Comparison of ENCODE assay signal across 24 cellular contexts in the genomic region with DNA sequence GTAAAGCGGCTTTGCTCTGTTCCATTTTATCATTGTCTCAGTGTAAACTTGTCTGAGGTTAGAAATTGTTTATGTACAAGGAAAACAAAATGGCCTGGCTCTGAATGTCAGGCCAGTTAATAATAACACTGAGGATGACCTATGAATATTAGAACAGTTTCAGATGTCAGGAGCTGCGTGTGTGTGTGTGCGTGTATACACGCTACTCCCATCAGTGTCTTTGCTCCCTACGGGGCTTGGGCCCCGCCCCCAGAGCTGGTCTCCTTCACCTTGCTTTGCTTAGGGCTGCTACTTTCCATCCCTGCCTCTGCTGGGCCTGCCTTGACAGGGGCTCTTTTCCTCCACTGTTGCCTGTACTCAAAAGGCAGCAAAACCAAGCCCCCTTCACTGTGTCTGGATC.
DNase-seq lines count a peak whose midpoint lies in the region; ATAC-seq, FAIRE-seq and TF ChIP-seq lines count a peak whose summit lies in the region.
"Had no signal": no experiment of that assay in that cellular context is flagged by ENCODE, and none has a peak within 500 bp of the region (broad histone marks: within the 10 kb centered on the region; RNA-seq: fewer than 3 reads in every experiment).

No MANE protein-coding gene starts in this region.

- no peak overlapping the region for H3K27ac ChIP-seq in right atrium auricular region
- H3K27ac ChIP-seq in astrocyte (ENCODE audit: low read depth, low read length): peak overlapping the region; percentile 25

- peak overlapping the region; percentile 38 for H2AFZ ChIP-seq in astrocyte (ENCODE audit: low read depth, low read length)

- H3K27me3 ChIP-seq in right atrium auricular region (no peaks in the 10 kb centered on the region), astrocyte (ENCODE audit: insufficient read depth, low read length) (no peaks in the 10 kb centered on the region)
- H3K27me3 ChIP-seq: MG63 had no signal

- no peaks in the 10 kb centered on the region for H3K9me3 Mint-ChIP-seq in astrocyte (ENCODE audit: unreplicated experiment)
- H3K9me3 Mint-ChIP-seq: activated naive CD4-positive, alpha-beta T cell treated with anti-CD3 and anti-CD28 coated beads, Interleukin-2, amount 10 ng/mL, durations not matched to agents 7 days and 5 days; activated T-cell treated with anti-CD3 and anti-CD28 coated beads, Interleukin-2, amount 50 U/mL, for 72 hours; nephron progenitor cell; T-helper 2 cell treated with Interferon-gamma antibody and Interleukin-4, amounts not matched to agents 5 μg/mL and 100 μg/mL, for 36 hours; type B pancreatic cell had no signal

- no peaks in the 10 kb centered on the region for H3K79me2 ChIP-seq in astrocyte (ENCODE audit: insufficient read depth, low read length)

- H3K4me2 ChIP-seq in astrocyte (ENCODE audit: low read length): peak overlapping the region; percentile 24

- no peak overlapping the region for H3K4me3 ChIP-seq in right atrium auricular region
- H3K4me3 ChIP-seq in astrocyte (ENCODE audit: insufficient read depth, low read depth, low read length): no peak overlapping the region
- H3K4me3 ChIP-seq: MG63 had no signal

- TF ChIP-seq CTCF in right atrium auricular region (IDR thresholded peaks at IDR 0.05): no peak
- TF ChIP-seq CTCF in astrocyte (IDR thresholded peaks at IDR 0.05; ENCODE audit: insufficient read depth, low read depth, low read length): no peak

- H4K20me1 ChIP-seq in astrocyte (ENCODE audit: insufficient read depth, low read length): no peaks in the 10 kb centered on the region

- peaks cover 2% of the 10 kb centered on the region for H3K27me3 Mint-ChIP-seq in astrocyte (ENCODE audit: low read depth, unreplicated experiment)
- H3K27me3 Mint-ChIP-seq: activated naive CD4-positive, alpha-beta T cell treated with anti-CD3 and anti-CD28 coated beads, Interleukin-2, amount 10 ng/mL, durations not matched to agents 7 days and 5 days had no signal

- no peak overlapping the region for H3K4me3 Mint-ChIP-seq in astrocyte (ENCODE audit: unreplicated experiment)
- H3K4me3 Mint-ChIP-seq: activated naive CD4-positive, alpha-beta T cell treated with anti-CD3 and anti-CD28 coated beads, Interleukin-2, amount 10 ng/mL, durations not matched to agents 7 days and 5 days; activated T-cell treated with anti-CD3 and anti-CD28 coated beads, Interleukin-2, amount 50 U/mL, for 72 hours; nephron progenitor cell; T-helper 2 cell treated with Interferon-gamma antibody and Interleukin-4, amounts not matched to agents 5 μg/mL and 100 μg/mL, for 36 hours; type B pancreatic cell had no signal

- H3K4me1 ChIP-seq in right atrium auricular region (no peaks in the 10 kb centered on the region), astrocyte (ENCODE audit: insufficient read depth, low read length) (peaks cover 11% of the 10 kb centered on the region)

- no peak for FAIRE-seq in astrocyte (lab: Jason Lieb, UNC)
- FAIRE-seq: GM18507 had no signal

- DNase-seq in left ventricle myocardium superior: peak; percentile 29
- DNase-seq in right atrium auricular region (ENCODE audit: low spot score): no peak
- DNase-seq in astrocyte (ENCODE audit: low read depth): no peak
- peak; percentile 72 for DNase-seq in iris pigment epithelial cell (ENCODE audit: low read depth)
- no peak for DNase-seq in NCI-H524 (lab: John Stamatoyannopoulos, UW)
- no peak for DNase-seq in NCI-H2081 (lab: John Stamatoyannopoulos, UW)
- no peak for DNase-seq in NCI-H1930 (lab: John Stamatoyannopoulos, UW)
- no peak for DNase-seq in stimulated activated CD4-positive, alpha-beta T cell treated with anti-CD3 and anti-CD28 coated beads, Interleukin-1b, Interleukin-23, amount 100 ng/mL, for 48 hours
- DNase-seq: ACHN; activated CD4-positive, CD25-positive, alpha-beta regulatory T cell; activated CD8-positive, alpha-beta memory T cell treated with anti-CD3 and anti-CD28 coated beads for 24 hours; activated naive CD4-positive, alpha-beta T cell treated with anti-CD3 and anti-CD28 coated beads, Interleukin-2, amount 10 ng/mL, durations not matched to agents 7 days and 5 days; activated T-cell treated with anti-CD3 and anti-CD28 coated beads, Interleukin-2, amount 50 U/mL, for 72 hours; left colon; MG63; NCI-H1436; NCI-H2171 treated with DMSO at 0.1 percent for 48 hours; nephron progenitor cell had no signal

- H3K9ac ChIP-seq in astrocyte (ENCODE audit: low read length): peak overlapping the region; percentile 26

- intact Hi-C loops in left ventricle myocardium superior (cut with micrococcal nuclease): no loop called here

- H3K27ac Mint-ChIP-seq in astrocyte (ENCODE audit: unreplicated experiment): no peak overlapping the region
- H3K27ac Mint-ChIP-seq: activated naive CD4-positive, alpha-beta T cell treated with anti-CD3 and anti-CD28 coated beads, Interleukin-2, amount 10 ng/mL, durations not matched to agents 7 days and 5 days; activated T-cell treated with anti-CD3 and anti-CD28 coated beads, Interleukin-2, amount 50 U/mL, for 72 hours; IgD-negative memory B cell; nephron progenitor cell; T-helper 2 cell treated with Interferon-gamma antibody and Interleukin-4, amounts not matched to agents 5 μg/mL and 100 μg/mL, for 36 hours; type B pancreatic cell had no signal

- no peak for ATAC-seq in left ventricle myocardium superior
- ATAC-seq: activated T-cell treated with anti-CD3 and anti-CD28 coated beads, Interleukin-2, amount 50 U/mL, for 72 hours; esophagus mucosa; left colon; Panc1 had no signal

- no peaks in the 10 kb centered on the region for H3K36me3 Mint-ChIP-seq in astrocyte (ENCODE audit: low read depth, unreplicated experiment)
- H3K36me3 Mint-ChIP-seq: activated naive CD4-positive, alpha-beta T cell treated with anti-CD3 and anti-CD28 coated beads, Interleukin-2, amount 10 ng/mL, durations not matched to agents 7 days and 5 days; type B pancreatic cell had no signal

- no peaks in the 10 kb centered on the region for H3K9me3 ChIP-seq in right atrium auricular region
- H3K9me3 ChIP-seq in astrocyte (ENCODE audit: insufficient read depth, low read depth, low read length): no peaks in the 10 kb centered on the region
- H3K9me3 ChIP-seq: MG63 had no signal

- H3K36me3 ChIP-seq in right atrium auricular region (no peaks in the 10 kb centered on the region), astrocyte (ENCODE audit: insufficient read depth, low read length) (no peaks in the 10 kb centered on the region)
- H3K36me3 ChIP-seq: MG63 had no signal

- H3K4me1 Mint-ChIP-seq in astrocyte (ENCODE audit: low read depth, unreplicated experiment): peaks cover 8% of the 10 kb centered on the region
- H3K4me1 Mint-ChIP-seq: activated naive CD4-positive, alpha-beta T cell treated with anti-CD3 and anti-CD28 coated beads, Interleukin-2, amount 10 ng/mL, durations not matched to agents 7 days and 5 days; nephron progenitor cell had no signal

Comparison
In these comparisons a context has a peak if more than half of its experiments do, and no peak if none do; other contexts are left out.
1. DNase-seq: peak in left ventricle myocardium superior (single experiment) and iris pigment epithelial cell (single experiment); none in right atrium auricular region (single experiment), astrocyte (single experiment), NCI-H524 (0 of 2), NCI-H2081 (0 of 2), NCI-H1930 (0 of 2) and stimulated activated CD4-positive, alpha-beta T cell treated with anti-CD3 and anti-CD28 coated beads, Interleukin-1b, Interleukin-23, amount 100 ng/mL, for 48 hours (single experiment).